39 cellular contexts compared by ENCODE assay signal in the genomic region with DNA sequence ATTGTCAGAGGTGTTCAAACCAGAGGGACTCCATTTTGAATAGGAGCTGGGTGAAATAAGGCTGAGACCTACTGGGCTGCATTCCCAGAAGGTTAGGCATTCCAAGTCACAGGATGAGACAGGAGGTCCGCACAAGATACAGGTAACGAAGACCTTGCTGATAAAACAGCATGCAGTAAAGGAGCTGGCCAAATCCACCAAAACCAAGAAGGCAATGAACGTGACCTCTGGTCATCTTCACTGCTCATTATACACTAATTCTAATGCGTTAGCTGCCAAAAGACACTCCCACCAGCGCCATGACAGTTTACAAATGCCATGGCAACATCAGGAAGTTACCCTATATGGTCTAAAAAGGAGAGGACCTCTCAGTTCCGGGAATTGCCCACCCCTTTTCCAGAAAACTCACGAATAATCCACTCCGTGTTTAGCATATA. TPM values are rescaled to one million over a fixed set of nuclear protein-coding genes. Genes with fewer than 3 reads are reported as not detected.
"Had no signal": no experiment of that assay in that cellular context is flagged by ENCODE, and none has a peak within 500 bp of the region (broad histone marks: within the 10 kb centered on the region; RNA-seq: fewer than 3 reads in every experiment).

No MANE protein-coding gene starts in this region.

- H3K4me3 ChIP-seq: adrenal gland, body of pancreas, breast epithelium had no signal

- H3K4me1 Mint-ChIP-seq: activated B cell treated with CpG ODN at 0.5 μM for 24 hours; activated CD4-positive, alpha-beta T cell treated with anti-CD3 and anti-CD28 coated beads, Interleukin-2, amount 10 ng/mL, durations not matched to agents 24 days and 14 days; activated naive CD8-positive, alpha-beta T cell treated with anti-CD3 and anti-CD28 coated beads for 36 hours; activated T-helper 17 cell treated with anti-CD3 and anti-CD28 coated beads, Interleukin-2, amount 50 U/mL, for 72 hours had no signal

- H3K27me3 ChIP-seq: adrenal gland, body of pancreas, brain microvascular endothelial cell, breast epithelium had no signal

- H3K27me3 Mint-ChIP-seq: activated B cell treated with CpG ODN at 0.5 μM for 24 hours; activated CD4-positive, alpha-beta memory T cell treated with anti-CD3 and anti-CD28 coated beads for 36 hours; activated CD4-positive, alpha-beta T cell treated with anti-CD3 and anti-CD28 coated beads, Interleukin-2, amount 10 ng/mL, durations not matched to agents 24 days and 14 days; activated CD8-positive, alpha-beta T cell treated with anti-CD3 and anti-CD28 coated beads for 36 hours; activated naive CD8-positive, alpha-beta T cell treated with anti-CD3 and anti-CD28 coated beads for 36 hours; activated T-helper 17 cell treated with anti-CD3 and anti-CD28 coated beads, Interleukin-2, amount 50 U/mL, for 72 hours had no signal

- ATAC-seq: activated CD8-positive, alpha-beta T cell treated with anti-CD3 and anti-CD28 coated beads for 36 hours; activated naive CD4-positive, alpha-beta T cell treated with anti-CD3 and anti-CD28 coated beads, Interleukin-2, amount 50 U/mL, for 72 hours; activated T-cell treated with anti-CD3 and anti-CD28 coated beads, Interleukin-2, amount 50 U/mL, for 4 hours; activated T-cell treated with anti-CD3 and anti-CD28 coated beads, Interleukin-2, amount 50 U/mL, for 72 hours; activated T-helper 17 cell treated with anti-CD3 and anti-CD28 coated beads, Interleukin-2, amount 50 U/mL, for 72 hours; body of pancreas had no signal

- H3K36me3 ChIP-seq: adrenal gland had no signal

- H3K4me1 ChIP-seq: breast epithelium had no signal

- H3K27ac Mint-ChIP-seq: activated B cell treated with CpG ODN at 0.5 μM for 24 hours; activated CD4-positive, alpha-beta memory T cell treated with anti-CD3 and anti-CD28 coated beads for 36 hours; activated CD4-positive, alpha-beta T cell treated with anti-CD3 and anti-CD28 coated beads, Interleukin-2, amount 10 ng/mL, durations not matched to agents 24 days and 14 days; activated CD8-positive, alpha-beta T cell treated with anti-CD3 and anti-CD28 coated beads for 36 hours; activated naive CD4-positive, alpha-beta T cell treated with anti-CD3 and anti-CD28 coated beads for 36 hours; activated naive CD4-positive, alpha-beta T cell treated with anti-CD3 and anti-CD28 coated beads, Interleukin-2, amount 50 U/mL, for 72 hours; activated naive CD8-positive, alpha-beta T cell treated with anti-CD3 and anti-CD28 coated beads for 36 hours; activated T-cell treated with anti-CD3 and anti-CD28 coated beads, Interleukin-2, amount 50 U/mL, for 72 hours; activated T-helper 1 cell treated with anti-CD3 and anti-CD28 coated beads, Interleukin-12 subunit alpha, Interleukin-12 subunit beta, Interleukin-2, Interleukin-4 antibody, amounts not matched to agents 30 ng/mL and 10 ng/mL and 1 ng/mL, durations not matched to agents 14 hours and 24 hours and 36 hours; activated T-helper 17 cell treated with anti-CD3 and anti-CD28 coated beads, Interleukin-2, amount 50 U/mL, for 72 hours; T-helper 1 cell treated with Interleukin-12 subunit alpha and Interleukin-12 subunit beta and Interleukin-4 antibody, amounts not matched to agents 30 μg/mL and 1 μg/mL, for 36 hours; T-helper 2 cell treated with Interferon-gamma antibody and Interleukin-4, amounts not matched to agents 5 μg/mL and 100 μg/mL, for 36 hours had no signal

- H3K4me3 Mint-ChIP-seq: activated B cell treated with CpG ODN at 0.5 μM for 24 hours; activated CD4-positive, alpha-beta memory T cell treated with anti-CD3 and anti-CD28 coated beads for 36 hours; activated CD4-positive, alpha-beta T cell treated with anti-CD3 and anti-CD28 coated beads, Interleukin-2, amount 10 ng/mL, durations not matched to agents 24 days and 14 days; activated CD8-positive, alpha-beta T cell treated with anti-CD3 and anti-CD28 coated beads for 36 hours; activated naive CD4-positive, alpha-beta T cell treated with anti-CD3 and anti-CD28 coated beads for 36 hours; activated naive CD8-positive, alpha-beta T cell treated with anti-CD3 and anti-CD28 coated beads for 36 hours; activated T-cell treated with anti-CD3 and anti-CD28 coated beads, Interleukin-2, amount 50 U/mL, for 4 hours; activated T-cell treated with anti-CD3 and anti-CD28 coated beads, Interleukin-2, amount 50 U/mL, for 72 hours; activated T-helper 1 cell treated with anti-CD3 and anti-CD28 coated beads, Interleukin-12 subunit alpha, Interleukin-12 subunit beta, Interleukin-2, Interleukin-4 antibody, amounts not matched to agents 30 ng/mL and 10 ng/mL and 1 ng/mL, durations not matched to agents 14 hours and 24 hours and 36 hours; activated T-helper 17 cell treated with anti-CD3 and anti-CD28 coated beads, Interleukin-2, amount 50 U/mL, for 72 hours; T-helper 1 cell treated with Interleukin-12 subunit alpha and Interleukin-12 subunit beta and Interleukin-4 antibody, amounts not matched to agents 30 μg/mL and 1 μg/mL, for 36 hours; T-helper 2 cell treated with Interferon-gamma antibody and Interleukin-4, amounts not matched to agents 5 μg/mL and 100 μg/mL, for 36 hours had no signal

- H3K27ac ChIP-seq: adrenal gland, body of pancreas, brain microvascular endothelial cell, breast epithelium, VCaP had no signal

- FAIRE-seq: astrocyte, TTC549 had no signal

- DNase-seq: activated B cell treated with CpG ODN at 0.5 μM for 24 hours; activated CD4-positive, alpha-beta memory T cell treated with anti-CD3 and anti-CD28 coated beads for 36 hours; activated CD4-positive, alpha-beta T cell treated with anti-CD3 and anti-CD28 coated beads for 4 hours; activated CD4-positive, alpha-beta T cell treated with anti-CD3 and anti-CD28 coated beads, Interleukin-2, amount 10 ng/mL, durations not matched to agents 24 days and 14 days; activated CD4-positive, alpha-beta T cell treated with anti-CD3 and anti-CD28 coated beads, Interleukin-2, amount 50 U/mL, for 1 hour; activated CD4-positive, alpha-beta T cell treated with anti-CD3 and anti-CD28 coated beads, Interleukin-2, amount 50 U/mL, for 4 hours; activated CD4-positive, CD25-positive, alpha-beta regulatory T cell treated with anti-CD3 and anti-CD28 coated beads, Interleukin-2, amount 50 U/mL, for 72 hours; activated CD8-positive, alpha-beta memory T cell treated with anti-CD3 and anti-CD28 coated beads, Interleukin-2, amount 50 U/mL, for 4 hours; activated CD8-positive, alpha-beta T cell treated with anti-CD3 and anti-CD28 coated beads for 36 hours; activated effector memory CD4-positive, alpha-beta T cell treated with anti-CD3 and anti-CD28 coated beads, Interleukin-2, amount 50 U/mL, for 16 hours; activated gamma-delta T cell treated with Interleukin-2 at 50 U/mL for 16 hours; activated naive CD4-positive, alpha-beta T cell; activated naive CD4-positive, alpha-beta T cell treated with anti-CD3 and anti-CD28 coated beads for 36 hours; activated naive CD4-positive, alpha-beta T cell treated with anti-CD3 and anti-CD28 coated beads, Interleukin-2, amount 50 U/mL, for 16 hours; activated naive CD8-positive, alpha-beta T cell treated with anti-CD3 and anti-CD28 coated beads for 36 hours; activated T-cell treated with anti-CD3 and anti-CD28 coated beads for 4 hours; activated T-cell treated with anti-CD3 and anti-CD28 coated beads, Interleukin-2, amount 50 U/mL, for 1 hour; activated T-cell treated with anti-CD3 and anti-CD28 coated beads, Interleukin-2, amount 50 U/mL, for 4 hours; activated T-cell treated with anti-CD3 and anti-CD28 coated beads, Interleukin-2, amount 50 U/mL, for 72 hours; adrenal gland; amniotic stem cell; aorta; body of pancreas; brain microvascular endothelial cell; central memory CD4-positive, alpha-beta T cell; cerebellar nuclear complex; T-helper 1 cell; T-helper 2 cell; T-helper 9 cell had no signal

- H3K9me3 Mint-ChIP-seq: activated CD4-positive, alpha-beta T cell treated with anti-CD3 and anti-CD28 coated beads, Interleukin-2, amount 10 ng/mL, durations not matched to agents 24 days and 14 days had no signal

- H3K9me3 ChIP-seq: body of pancreas had no signal

RNA-seq across cellular contexts. Expression of a gene that starts 34.7 kb away (rescaled TPM):
- total RNA-seq: activated B cell treated with CpG ODN at 0.5 μM for 24 hours; activated CD4-positive, alpha-beta memory T cell treated with anti-CD3 and anti-CD28 coated beads for 36 hours; activated CD8-positive, alpha-beta memory T cell treated with anti-CD3 and anti-CD28 coated beads for 36 hours; activated CD8-positive, alpha-beta T cell treated with anti-CD3 and anti-CD28 coated beads for 36 hours; activated naive CD4-positive, alpha-beta T cell treated with anti-CD3 and anti-CD28 coated beads for 36 hours; activated naive CD8-positive, alpha-beta T cell treated with anti-CD3 and anti-CD28 coated beads for 36 hours; activated T-cell treated with anti-CD3 and anti-CD28 coated beads, Interleukin-2, amount 50 U/mL, for 4 hours; activated T-helper 17 cell treated with anti-CD3 and anti-CD28 coated beads, Interleukin-2, amount 50 U/mL, for 72 hours had no signal
